In genomic region chr20:20064303-20064702, GRCh38 we compare ENCODE assay signal across 18 cellular contexts. TPM values are rescaled to one million over a fixed set of nuclear protein-coding genes. Genes with fewer than 3 reads are reported as not detected.
"Had no signal": no experiment of that assay in that cellular context is flagged by ENCODE, and none has a peak within 500 bp of the region (broad histone marks: within the 10 kb centered on the region; RNA-seq: fewer than 3 reads in every experiment).

No MANE protein-coding gene starts in this region.

- H3K4me1 ChIP-seq: esophagus squamous epithelium, left lung, right atrium auricular region had no signal

- H3K4me3 ChIP-seq: esophagus squamous epithelium, left lung, mucosa of descending colon, right atrium auricular region had no signal

- H3K36me3 Mint-ChIP-seq: natural killer cell had no signal

- H3K9me3 Mint-ChIP-seq: activated T-helper 1 cell treated with anti-CD3 and anti-CD28 coated beads, Interleukin-12 subunit alpha, Interleukin-12 subunit beta, Interleukin-2, Interleukin-4 antibody, amounts not matched to agents 30 ng/mL and 10 ng/mL and 1 ng/mL, durations not matched to agents 14 hours and 24 hours and 36 hours; natural killer cell had no signal

- H3K9me3 ChIP-seq: esophagus squamous epithelium, left lung, mucosa of descending colon, right atrium auricular region had no signal

- H3K27me3 ChIP-seq: right atrium auricular region had no signal

- H3K4me3 Mint-ChIP-seq: activated CD8-positive, alpha-beta T cell treated with anti-CD3 and anti-CD28 coated beads, Interleukin-2, amount 10 ng/mL, durations not matched to agents 7 days and 5 days; activated T-helper 1 cell treated with anti-CD3 and anti-CD28 coated beads, Interleukin-12 subunit alpha, Interleukin-12 subunit beta, Interleukin-2, Interleukin-4 antibody, amounts not matched to agents 30 ng/mL and 10 ng/mL and 1 ng/mL, durations not matched to agents 14 hours and 24 hours and 36 hours; natural killer cell had no signal

- ATAC-seq: activated CD8-positive, alpha-beta T cell treated with anti-CD3 and anti-CD28 coated beads, Interleukin-2, amount 10 ng/mL, durations not matched to agents 7 days and 5 days; left lung; mucosa of descending colon had no signal

- H3K36me3 ChIP-seq: esophagus squamous epithelium, left lung, right atrium auricular region, WERI-Rb-1 had no signal

- H3K27ac Mint-ChIP-seq: activated CD8-positive, alpha-beta T cell treated with anti-CD3 and anti-CD28 coated beads, Interleukin-2, amount 10 ng/mL, durations not matched to agents 7 days and 5 days; activated T-helper 1 cell treated with anti-CD3 and anti-CD28 coated beads, Interleukin-12 subunit alpha, Interleukin-12 subunit beta, Interleukin-2, Interleukin-4 antibody, amounts not matched to agents 30 ng/mL and 10 ng/mL and 1 ng/mL, durations not matched to agents 14 hours and 24 hours and 36 hours; natural killer cell had no signal

- H3K27ac ChIP-seq: esophagus squamous epithelium, left lung, right atrium auricular region, WERI-Rb-1 had no signal

- FAIRE-seq: astrocyte, endometrium had no signal

- DNase-seq: activated CD4-positive, alpha-beta T cell treated with anti-CD3 and anti-CD28 coated beads for 4 hours; activated CD8-positive, alpha-beta memory T cell treated with anti-CD3 and anti-CD28 coated beads, Interleukin-2, amount 50 U/mL, for 48 hours; activated CD8-positive, alpha-beta T cell treated with anti-CD3 and anti-CD28 coated beads, Interleukin-2, amount 10 ng/mL, durations not matched to agents 7 days and 5 days; activated naive CD4-positive, alpha-beta T cell; esophagus squamous epithelium; foreskin melanocyte; head of caudate nucleus; left lung; mucosa of descending colon; natural killer cell; nucleus accumbens; stimulated activated naive CD4-positive, alpha-beta T cell; trophoblast cell; WERI-Rb-1 had no signal

RNA-seq across cellular contexts. Expression of gene CFAP61, which starts 12.0 kb away (rescaled TPM):
- total RNA-seq: activated CD8-positive, alpha-beta T cell treated with anti-CD3 and anti-CD28 coated beads, Interleukin-2, amount 10 ng/mL, durations not matched to agents 7 days and 5 days; activated T-helper 1 cell treated with anti-CD3 and anti-CD28 coated beads, Interleukin-12 subunit alpha, Interleukin-12 subunit beta, Interleukin-2, Interleukin-4 antibody, amounts not matched to agents 30 ng/mL and 10 ng/mL and 1 ng/mL, durations not matched to agents 14 hours and 24 hours and 36 hours; astrocyte had no signal
